22 cellular contexts compared by ENCODE assay signal in genomic region chrY:19405598-19405997, GRCh38.
DNase-seq lines count a peak whose midpoint lies in the region; ATAC-seq and TF ChIP-seq lines count a peak whose summit lies in the region.
"Had no signal": no experiment of that assay in that cellular context is flagged by ENCODE, and none has a peak within 500 bp of the region (broad histone marks: within the 10 kb centered on the region; RNA-seq: fewer than 3 reads in every experiment).

No MANE protein-coding gene starts in this region.

- H3K4me3 ChIP-seq in RWPE2 (ENCODE audit: severe bottlenecking) (no peak overlapping the region), neuronal stem cell (ENCODE audit: low read length in 2 of 2) (no peak overlapping the region), esophagus squamous epithelium (no peak overlapping the region)

- H3K27me3 ChIP-seq in RWPE2 (ENCODE audit: insufficient read depth, poor library complexity, severe bottlenecking) (no peaks in the 10 kb centered on the region), neuronal stem cell (ENCODE audit: control insufficient read depth in 3 of 3, insufficient read depth in 3 of 3, low read depth in 1 of 3, low read length in 3 of 3) (no peaks in the 10 kb centered on the region), esophagus squamous epithelium (no peaks in the 10 kb centered on the region)

- no peak for TF ChIP-seq POLR2A in esophagus squamous epithelium (IDR thresholded peaks at IDR 0.05)

- H2BK15ac ChIP-seq in neuronal stem cell (ENCODE audit: low read length): no peak overlapping the region

- no peak overlapping the region for H2BK12ac ChIP-seq in neuronal stem cell (ENCODE audit: low read length)

- H3K36me3 ChIP-seq in RWPE2 (ENCODE audit: low read depth) (no peaks in the 10 kb centered on the region), neuronal stem cell (replicated peaks in 1 of 2; ENCODE audit: control insufficient read depth in 2 of 2, insufficient read depth in 2 of 2, low read length in 2 of 2) (no peaks in the 10 kb centered on the region), esophagus squamous epithelium (no peaks in the 10 kb centered on the region)

- H3K4me1 ChIP-seq in RWPE2 (ENCODE audit: insufficient read depth, poor library complexity, severe bottlenecking) (peaks cover 4% of the 10 kb centered on the region), neuronal stem cell (ENCODE audit: control insufficient read depth in 2 of 2, insufficient read depth in 1 of 2, low read depth in 1 of 2, low read length in 2 of 2) (no peaks in the 10 kb centered on the region), esophagus squamous epithelium (no peaks in the 10 kb centered on the region)

- H2BK120ac ChIP-seq in neuronal stem cell (ENCODE audit: low read depth, low read length): no peak overlapping the region

- peak overlapping the region; percentile 43 for H4K8ac ChIP-seq in neuronal stem cell (ENCODE audit: low read depth, low read length)

- intact Hi-C loops in esophagus squamous epithelium (cut with DNase I): no loop called here
- intact Hi-C loops in cardiac septum (cut with DNase I): no loop called here

- H3K9ac ChIP-seq in neuronal stem cell (ENCODE audit: low read depth, low read length, poor library complexity): no peak overlapping the region

- no peak overlapping the region for H2AK5ac ChIP-seq in neuronal stem cell (ENCODE audit: low read depth, low read length)

- no peak overlapping the region for H2BK5ac ChIP-seq in neuronal stem cell (ENCODE audit: low read length)

- TF ChIP-seq CTCF in RWPE2 (IDR thresholded peaks at IDR 0.05; ENCODE audit: poor library complexity, severe bottlenecking): no peak
- no peak for TF ChIP-seq CTCF in esophagus squamous epithelium (IDR thresholded peaks at IDR 0.05)
- no peak for TF ChIP-seq CTCF in GM20000 (IDR thresholded peaks at IDR 0.05; ENCODE audit: extremely low read depth, missing control alignments)

- 0 out of 3 replicates have a peak, but pooled peaks have one; percentile 38 for ATAC-seq in RWPE2 (ENCODE audit: low read depth)

- H3K9me3 ChIP-seq in RWPE2 (ENCODE audit: severe bottlenecking) (no peaks in the 10 kb centered on the region), neuronal stem cell (replicated peaks in 1 of 2; ENCODE audit: control insufficient read depth in 2 of 2, insufficient read depth in 1 of 2, low read depth in 1 of 2, low read length in 2 of 2) (no peaks in the 10 kb centered on the region), esophagus squamous epithelium (no peaks in the 10 kb centered on the region)

- DNase-seq in Ammon's horn (ENCODE audit: low spot score) (peak; percentile 9), HT1080 (ENCODE audit: low read depth) (peak; percentile 22), RWPE2 (ENCODE audit: low spot score) (no peak), neuronal stem cell (ENCODE audit: low spot score) (no peak), iPS-NIHi7 (ENCODE audit: extremely low spot score) (no peak), esophagus squamous epithelium (lab: John Stamatoyannopoulos, UW) (no peak), GM20000 (ENCODE audit: low spot score) (no peak), cardiac septum (ENCODE audit: low spot score) (no peak)
- DNase-seq: 8988T, ACHN, GDM1, H7, Kasumi-1, NCI-H1417, NCI-H1694 treated with DMSO at 0.1 percent for 48 hours, NCI-H2081, NCI-H2227 treated with DMSO at 0.1 percent for 48 hours, NCI-H510A, NCI-H69, SHP77 treated with DMSO at 0.1 percent for 48 hours had no signal

- no peak overlapping the region for H3K23ac ChIP-seq in neuronal stem cell (ENCODE audit: low read depth, low read length, poor library complexity)

- H3K4ac ChIP-seq in neuronal stem cell (ENCODE audit: low read length): no peak overlapping the region

- H3K79me1 ChIP-seq in neuronal stem cell (ENCODE audit: low read depth, low read length): no peaks in the 10 kb centered on the region

- no peak overlapping the region for H3K4me2 ChIP-seq in neuronal stem cell (ENCODE audit: insufficient read depth, low read length, poor library complexity, severe bottlenecking)

- H3K27ac ChIP-seq in RWPE2 (ENCODE audit: poor library complexity, severe bottlenecking) (no peak overlapping the region), neuronal stem cell (replicated peaks; ENCODE audit: low read length) (no peak overlapping the region), esophagus squamous epithelium (no peak overlapping the region)
- H3K27ac ChIP-seq: HL-60, RWPE1 had no signal

- no peak overlapping the region for H4K91ac ChIP-seq in neuronal stem cell (ENCODE audit: low read depth, low read length, poor library complexity)

- no peak overlapping the region for H2AFZ ChIP-seq in neuronal stem cell (ENCODE audit: low read length)

- no peak overlapping the region for H3K18ac ChIP-seq in neuronal stem cell (ENCODE audit: low read length)

- no peak overlapping the region for H3K14ac ChIP-seq in neuronal stem cell (ENCODE audit: low read length)

- no CpG with 5 or more reads among the region's 4 CpGs for WGBS in neuronal stem cell (ENCODE audit: extremely low coverage in 2 of 2, insufficient read length in 2 of 2, insufficient replicate concordance in 1 of 2), 2 donors
- 89% methylated on average over 2 of the region's 4 CpGs; no CpG with 5 or more reads in 1 of the 2 donors for WGBS in esophagus squamous epithelium, 2 donors

Comparison
In these comparisons a context has a peak if more than half of its experiments do, and no peak if none do; other contexts are left out.
1. DNase-seq: peak in Ammon's horn (single experiment) and HT1080 (single experiment); none in RWPE2 (single experiment), neuronal stem cell (single experiment), iPS-NIHi7 (single experiment), esophagus squamous epithelium (single experiment), GM20000 (single experiment) and cardiac septum (single experiment).